In the genomic region with DNA sequence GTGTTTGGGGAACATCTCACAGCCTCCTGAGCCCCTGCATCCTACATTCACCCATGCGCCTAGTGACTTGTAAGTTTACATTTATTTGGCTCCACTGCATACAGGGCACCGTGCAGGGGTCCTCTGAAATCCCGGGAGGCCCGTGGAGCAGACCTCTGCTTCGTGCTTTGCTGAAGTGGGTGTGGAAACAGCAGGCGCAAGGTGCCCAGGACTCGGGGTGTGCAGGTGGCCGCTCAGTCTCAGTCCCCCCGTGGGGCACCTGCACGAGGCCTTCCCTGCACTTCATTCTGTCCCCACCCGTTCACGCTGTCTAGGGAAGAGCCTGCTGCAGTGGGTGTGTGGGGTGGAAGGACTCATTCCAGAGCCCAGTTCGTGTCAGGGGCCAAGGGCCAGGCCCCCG, we compare ENCODE assay signal across 12 cellular contexts. TPM values are rescaled to one million over a fixed set of nuclear protein-coding genes. Genes with fewer than 3 reads are reported as not detected.
DNase-seq lines count a peak whose midpoint lies in the region; ATAC-seq and TF ChIP-seq lines count a peak whose summit lies in the region.
"Not testable (repeated sequence)": the region's sequence is repeated elsewhere in the genome, so short reads cannot be mapped to it uniquely, and the experiment has no call there.
"Had no signal": no experiment of that assay in that cellular context is flagged by ENCODE, and none has a peak within 500 bp of the region (broad histone marks: within the 10 kb centered on the region; RNA-seq: fewer than 3 reads in every experiment).

No MANE protein-coding gene starts in this region.

- not testable (repeated sequence) for H3K9me3 ChIP-seq in mucosa of descending colon, upper lobe of right lung

- H3K9me3 Mint-ChIP-seq in chondrocyte (ENCODE audit: low read depth); stimulated activated naive B cell treated with anti-CD40 and anti-IgM and Interleukin-4, amounts not matched to agents 10 μg/mL and 1 μg/mL and 100 μg/mL, for 72 hours: not testable (repeated sequence)

- not testable (repeated sequence) for H3K4me3 ChIP-seq in mucosa of descending colon, upper lobe of right lung

- not testable (repeated sequence) for H3K27ac ChIP-seq in upper lobe of right lung

- H3K27ac Mint-ChIP-seq in chondrocyte (ENCODE audit: unreplicated experiment); stimulated activated naive B cell treated with anti-CD40 and anti-IgM and Interleukin-4, amounts not matched to agents 10 μg/mL and 1 μg/mL and 100 μg/mL, for 72 hours: not testable (repeated sequence)

- H3K4me1 ChIP-seq in mucosa of descending colon (ENCODE audit: low read depth); upper lobe of right lung: not testable (repeated sequence)

- not testable (repeated sequence) for H3K27me3 Mint-ChIP-seq in chondrocyte (ENCODE audit: low read depth); stimulated activated naive B cell treated with anti-CD40 and anti-IgM and Interleukin-4, amounts not matched to agents 10 μg/mL and 1 μg/mL and 100 μg/mL, for 72 hours

- not testable (repeated sequence) for H3K27me3 ChIP-seq in upper lobe of right lung

- H3K4me3 Mint-ChIP-seq in chondrocyte (ENCODE audit: unreplicated experiment); stimulated activated naive B cell treated with anti-CD40 and anti-IgM and Interleukin-4, amounts not matched to agents 10 μg/mL and 1 μg/mL and 100 μg/mL, for 72 hours: not testable (repeated sequence)

- TF ChIP-seq CTCF in chondrocyte (IDR thresholded peaks at IDR 0.05); mucosa of descending colon (IDR thresholded peaks at IDR 0.05); upper lobe of right lung (IDR thresholded peaks at IDR 0.05): not testable (repeated sequence)

- ATAC-seq in left cardiac atrium: not testable (repeated sequence)
- ATAC-seq in mucosa of descending colon (peak; percentile 24), upper lobe of right lung (peak; percentile 19)
- peak; percentile 7 to 13 for ATAC-seq in stimulated activated naive B cell treated with anti-CD40 and anti-IgM and Interleukin-4, amounts not matched to agents 10 μg/mL and 1 μg/mL and 100 μg/mL, for 72 hours (replicated peaks)

- H3K4me1 Mint-ChIP-seq in chondrocyte (ENCODE audit: low read depth); stimulated activated naive B cell treated with anti-CD40 and anti-IgM and Interleukin-4, amounts not matched to agents 10 μg/mL and 1 μg/mL and 100 μg/mL, for 72 hours: not testable (repeated sequence)

- intact Hi-C loops in left cardiac atrium (cut with DNase I); mucosa of descending colon (cut with DNase I, micrococcal nuclease); posterior vena cava (cut with DNase I); upper lobe of right lung (cut with DNase I): not testable (repeated sequence)

- not testable (repeated sequence) for H3K36me3 ChIP-seq in mucosa of descending colon (ENCODE audit: low read depth); upper lobe of right lung

- not testable (repeated sequence) for H3K36me3 Mint-ChIP-seq in chondrocyte (ENCODE audit: low read depth); stimulated activated naive B cell treated with anti-CD40 and anti-IgM and Interleukin-4, amounts not matched to agents 10 μg/mL and 1 μg/mL and 100 μg/mL, for 72 hours

- DNase-seq in chondrocyte (ENCODE audit: low spot score) (peak; percentile 72), left cardiac atrium (peak; percentile 7), mucosa of descending colon (peak in 1 of 3 donors; percentile 50), posterior vena cava (ENCODE audit: low spot score) (peak; percentile 28)
- DNase-seq in stimulated activated naive B cell treated with anti-CD40 and anti-IgM and Interleukin-4, amounts not matched to agents 10 μg/mL and 1 μg/mL and 100 μg/mL, for 72 hours; upper lobe of right lung: not testable (repeated sequence)

RNA-seq across cellular contexts. Expression of gene CPZ, which starts 28.6 kb away (rescaled TPM):
- total RNA-seq in chondrocyte (8.9 to 22.2 TPM (median 9.5 TPM) in 3 replicates), left cardiac atrium (1 to 10 TPM; 1.8 to 2.2 TPM), mucosa of descending colon (1 to 10 TPM in 1 of 3 donors, under 1 TPM in 2; 0.63 to 2.6 (median 0.81) TPM), posterior vena cava (10 to 100 TPM in 1 of 2 donors, 1 to 10 TPM in 1; 5.3 to 15.6 TPM), upper lobe of right lung (6.7 TPM)
- total RNA-seq: Calu3; CD4-positive, alpha-beta memory T cell; G401 had no signal

RNA-seq across cellular contexts. Expression of gene GPR78, which starts 40.9 kb away (rescaled TPM):
- 0.15 to 1.2 TPM (median 0.44 TPM) in 3 replicates for total RNA-seq in chondrocyte
- total RNA-seq in left cardiac atrium: under 1 TPM in 1 of 2 donors, not detected in 1; 0.06 TPM
- total RNA-seq in mucosa of descending colon: under 1 TPM in 1 of 3 donors, not detected in 2; 0.19 TPM
- total RNA-seq in posterior vena cava: under 1 TPM; 0.09 to 0.10 TPM
- 0.23 TPM for total RNA-seq in upper lobe of right lung
- total RNA-seq: A673; Calu3; CD4-positive, alpha-beta memory T cell; Daoy; G401; H4 had no signal
